Comparison of ENCODE assay signal across 8 cellular contexts in the genomic region with DNA sequence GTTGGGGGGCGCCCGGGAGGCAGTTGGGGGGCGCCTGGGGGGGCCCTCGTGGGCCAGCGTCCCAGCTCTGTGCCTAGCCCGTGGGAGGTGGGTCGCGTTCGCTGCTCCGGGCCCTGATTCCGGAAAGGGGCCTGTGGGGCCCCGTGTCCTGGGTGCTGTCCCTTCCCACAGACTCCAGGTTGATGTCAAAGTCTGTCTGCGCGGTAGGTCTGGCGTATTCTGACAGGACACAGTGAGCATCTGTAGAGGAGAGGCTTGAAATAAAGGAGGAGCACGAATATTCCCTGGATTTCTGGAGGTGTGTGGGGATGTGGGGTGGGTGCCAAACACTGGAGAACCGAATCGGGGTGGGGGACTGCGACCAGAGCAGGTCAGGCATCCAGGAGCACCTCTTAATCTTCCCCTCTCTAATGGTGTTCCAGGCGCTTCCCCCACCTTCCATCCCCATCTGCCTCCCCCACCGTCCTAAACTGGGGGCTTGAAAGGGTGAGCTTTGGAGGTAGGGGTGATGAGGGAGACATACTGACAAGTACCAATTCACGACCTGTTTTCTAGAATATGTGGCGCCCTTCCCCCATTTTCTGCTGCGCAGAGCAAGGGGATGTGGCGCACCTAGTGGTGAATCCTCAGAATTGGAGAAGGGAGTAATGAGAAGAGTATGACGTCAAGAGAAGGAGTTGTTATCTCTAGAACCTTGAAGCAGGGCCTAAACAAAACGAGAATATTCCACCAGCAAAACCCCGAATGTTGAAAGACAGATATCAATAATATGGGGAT. TPM values are rescaled to one million over a fixed set of nuclear protein-coding genes. Genes with fewer than 3 reads are reported as not detected.
DNase-seq lines count a peak whose midpoint lies in the region; ATAC-seq and TF ChIP-seq lines count a peak whose summit lies in the region.

No MANE protein-coding gene starts in this region.

- DNase-seq in A673 (ENCODE audit: low spot score) (peak; percentile 9), NCI-H526 treated with DMSO at 0.1 percent for 48 hours (lab: John Stamatoyannopoulos, UW) (peak; percentile 65), left ventricle myocardium inferior (no peak), pons (ENCODE audit: low spot score) (peak; percentile 64), GM13977 (ENCODE audit: low spot score) (no peak), SW 1271 (lab: John Stamatoyannopoulos, UW) (no peak)
- DNase-seq in activated naive CD8-positive, alpha-beta T cell treated with anti-CD3 and anti-CD28 coated beads for 36 hours, result peak; percentile 38

- TF ChIP-seq CTCF in A673 (conservative IDR thresholded peaks at IDR 0.05; ENCODE audit: low read depth, low read length) (peak; percentile 38; the same call in 1 of the 2 replicates), left ventricle myocardium inferior (IDR thresholded peaks at IDR 0.05; ENCODE audit: borderline replicate concordance) (peak; percentile 64), GM13977 (IDR thresholded peaks at IDR 0.05; ENCODE audit: extremely low read depth, insufficient read depth, missing control alignments) (no peak)

- in situ Hi-C loops in GM13977 (cut with MboI; ENCODE audit: low pct_unique_long_range_greater_than_20kb, low sequenced_read_pairs, unreplicated experiment), result no loop called here

- BruUV-seq in A673 (replicated peaks; lab: Mats Ljungman, UMichigan), result no TSS peak

- no peaks in the 10 kb centered on the region for H3K27me3 Mint-ChIP-seq in activated naive CD8-positive, alpha-beta T cell treated with anti-CD3 and anti-CD28 coated beads for 36 hours

- H3K27me3 ChIP-seq in A673 (replicated peaks; ENCODE audit: insufficient read depth, low read depth, low read length, poor library complexity), result no peaks in the 10 kb centered on the region
- no peaks in the 10 kb centered on the region for H3K27me3 ChIP-seq in left ventricle myocardium inferior (ENCODE audit: low read depth)

- H3K4me1 Mint-ChIP-seq in activated naive CD8-positive, alpha-beta T cell treated with anti-CD3 and anti-CD28 coated beads for 36 hours, result peaks cover 23% of the 10 kb centered on the region

- H3K9me3 Mint-ChIP-seq in activated naive CD8-positive, alpha-beta T cell treated with anti-CD3 and anti-CD28 coated beads for 36 hours, result no peaks in the 10 kb centered on the region

- peak overlapping the region; percentile 85 for H3K27ac Mint-ChIP-seq in activated naive CD8-positive, alpha-beta T cell treated with anti-CD3 and anti-CD28 coated beads for 36 hours

- POLR2A ChIA-PET in A673 (lab: Charles Lee; ENCODE audit: low non-redundant PET), result no interaction called here

- H3K4me3 Mint-ChIP-seq in activated naive CD8-positive, alpha-beta T cell treated with anti-CD3 and anti-CD28 coated beads for 36 hours, result peak overlapping the region; percentile 91

- no peaks in the 10 kb centered on the region for H3K9me3 ChIP-seq in A673 (ENCODE audit: low read depth, low read length, poor library complexity, severe bottlenecking)
- H3K9me3 ChIP-seq in left ventricle myocardium inferior (replicated peaks), result no peaks in the 10 kb centered on the region

- no peaks in the 10 kb centered on the region for H3K36me3 ChIP-seq in A673 (ENCODE audit: insufficient read depth, low read length, poor library complexity, severe bottlenecking)
- H3K36me3 ChIP-seq in left ventricle myocardium inferior, result no peaks in the 10 kb centered on the region

- H3K27ac ChIP-seq in A673 (ENCODE audit: low read depth, low read length, poor library complexity, severe bottlenecking) (no peak overlapping the region), left ventricle myocardium inferior (replicated peaks) (peak overlapping the region; percentile 67)

- H3K4me1 ChIP-seq in A673 (ENCODE audit: insufficient read depth, low read length, poor library complexity, severe bottlenecking) (no peaks in the 10 kb centered on the region), left ventricle myocardium inferior (peaks cover 12% of the 10 kb centered on the region)

- CTCF ChIA-PET in A673 (lab: Charles Lee), result no interaction called here

- peak overlapping the region; percentile 44 for H3K4me3 ChIP-seq in A673 (ENCODE audit: low read depth, low read length, poor library complexity, severe bottlenecking)
- peak overlapping the region; percentile 76 for H3K4me3 ChIP-seq in left ventricle myocardium inferior

- intact Hi-C loops in A673 (cut with micrococcal nuclease; ENCODE audit: unreplicated experiment), result no loop called here
- intact Hi-C loops in left ventricle myocardium inferior (cut with micrococcal nuclease), result no loop called here

- H3K36me3 Mint-ChIP-seq in activated naive CD8-positive, alpha-beta T cell treated with anti-CD3 and anti-CD28 coated beads for 36 hours, result peaks cover 8% of the 10 kb centered on the region

- ATAC-seq in GM19468 (IDR thresholded peaks at IDR 0.05; ENCODE audit: extremely low read depth, unreplicated experiment), result peak; percentile 18

RNA-seq across cellular contexts. Expression of gene GPRASP1, which starts 0.9 kb away (rescaled TPM):
- 3.2 and 3.7 TPM in 2 replicates for total RNA-seq in A673 (2021)
- 1 to 10 TPM; 2.3 to 3.8 TPM for total RNA-seq in activated naive CD8-positive, alpha-beta T cell treated with anti-CD3 and anti-CD28 coated beads for 36 hours
- total RNA-seq in left ventricle myocardium inferior, result 4.7 TPM

RNA-seq across cellular contexts. Expression of gene ARMCX5, which starts 52.8 kb away (rescaled TPM):
- total RNA-seq in A673 (2021) (14.4 and 15.2 TPM in 2 replicates), left ventricle myocardium inferior (4.0 TPM)
- 10 to 100 TPM; 10.9 to 13.3 TPM for total RNA-seq in activated naive CD8-positive, alpha-beta T cell treated with anti-CD3 and anti-CD28 coated beads for 36 hours

Comparison
In these comparisons a context has a peak if more than half of its experiments do, and no peak if none do; other contexts are left out.
1. DNase-seq: peak in A673 (single experiment), NCI-H526 treated with DMSO at 0.1 percent for 48 hours (single experiment), activated naive CD8-positive, alpha-beta T cell treated with anti-CD3 and anti-CD28 coated beads for 36 hours (single experiment) and pons (single experiment); none in left ventricle myocardium inferior (single experiment), GM13977 (single experiment) and SW 1271 (0 of 2).